In the genomic region with DNA sequence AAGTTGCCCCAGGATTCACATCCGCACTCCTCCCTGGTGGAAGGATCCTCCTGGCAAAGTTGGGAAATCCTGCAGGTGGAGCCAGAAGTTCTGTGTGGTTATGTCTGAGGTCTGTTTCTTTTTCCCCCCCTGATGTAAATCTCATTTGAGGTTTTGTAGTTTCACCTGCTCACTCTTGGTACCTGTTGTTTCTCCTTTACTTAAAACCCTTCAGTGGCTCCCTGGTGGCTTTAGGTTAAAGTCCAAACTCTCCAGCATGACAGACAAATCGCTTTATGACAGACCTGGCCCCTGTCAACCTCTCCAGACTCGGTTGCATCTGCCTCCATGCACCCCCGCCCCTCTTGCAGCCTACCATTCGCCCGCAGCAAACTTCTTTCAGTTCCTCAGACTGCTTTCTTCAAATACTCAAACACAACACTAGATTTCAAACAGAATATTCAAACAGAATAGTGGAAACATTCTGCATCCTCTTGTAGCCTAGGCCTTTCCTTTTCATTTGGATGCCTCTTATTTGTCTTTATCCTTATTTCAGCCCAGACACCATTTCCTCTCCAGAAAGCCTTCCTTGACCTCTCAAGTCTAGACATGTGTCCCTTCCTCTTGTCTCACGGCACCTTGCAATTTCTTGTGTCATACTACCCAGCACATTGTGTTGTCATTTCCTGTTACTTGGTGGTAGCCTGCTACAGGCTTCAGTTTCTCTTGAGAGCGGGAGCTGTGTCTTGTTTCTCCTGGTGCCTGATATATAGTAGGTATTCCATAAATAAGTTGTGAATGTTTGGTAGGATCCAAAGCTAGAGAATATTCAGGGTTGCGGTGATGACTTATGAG, we compare ENCODE assay signal across 11 cellular contexts. TPM values are rescaled to one million over a fixed set of nuclear protein-coding genes. Genes with fewer than 3 reads are reported as not detected.
DNase-seq lines count a peak whose midpoint lies in the region; ATAC-seq and TF ChIP-seq lines count a peak whose summit lies in the region.
"Had no signal": no experiment of that assay in that cellular context is flagged by ENCODE, and none has a peak within 500 bp of the region (broad histone marks: within the 10 kb centered on the region; RNA-seq: fewer than 3 reads in every experiment).

No MANE protein-coding gene starts in this region.

- CTCF ChIA-PET in MCF 10A (lab: Yijun Ruan, JAX), result interaction anchor here (1.5 kb wide), 1 partner anchor 150 kb away, joined by 5 read pairs; no protein-coding TSS in a partner anchor

- TF ChIP-seq POLR2A in breast epithelium (IDR thresholded peaks at IDR 0.05) (no peak), NB4 (IDR thresholded peaks at IDR 0.05; ENCODE audit: extremely low read depth, insufficient read length) (no peak)

- H3K36me3 Mint-ChIP-seq in MCF 10A (ENCODE audit: insufficient read depth, unreplicated experiment), result no peaks in the 10 kb centered on the region
- peaks cover 18 to 25% of the 10 kb centered on the region in 2 donors for H3K36me3 Mint-ChIP-seq in stimulated activated naive B cell treated with anti-CD40 and anti-IgM and Interleukin-4, amounts not matched to agents 10 μg/mL and 1 μg/mL and 100 μg/mL, for 72 hours

- H3K9me3 Mint-ChIP-seq in MCF 10A (ENCODE audit: unreplicated experiment), result no peaks in the 10 kb centered on the region
- no peaks in the 10 kb centered on the region for H3K9me3 Mint-ChIP-seq in stimulated activated naive B cell treated with anti-CD40 and anti-IgM and Interleukin-4, amounts not matched to agents 10 μg/mL and 1 μg/mL and 100 μg/mL, for 72 hours
- H3K9me3 Mint-ChIP-seq: activated CD4-positive, alpha-beta T cell treated with anti-CD3 and anti-CD28 coated beads, Interleukin-2, amount 10 ng/mL, durations not matched to agents 24 days and 14 days had no signal

- H3K27me3 ChIP-seq in breast epithelium, result peaks cover 0 to 14% of the 10 kb centered on the region in 2 donors

- H3K9me3 ChIP-seq in breast epithelium, result no peaks in the 10 kb centered on the region
- H3K9me3 ChIP-seq: A549 had no signal

- H3K4me1 ChIP-seq in breast epithelium, result no peaks in the 10 kb centered on the region

- H3K27ac Mint-ChIP-seq in MCF 10A (ENCODE audit: low read depth, unreplicated experiment), result no peak overlapping the region
- H3K27ac Mint-ChIP-seq in stimulated activated naive B cell treated with anti-CD40 and anti-IgM and Interleukin-4, amounts not matched to agents 10 μg/mL and 1 μg/mL and 100 μg/mL, for 72 hours, result peak overlapping the region; percentile 1
- H3K27ac Mint-ChIP-seq: activated CD4-positive, alpha-beta T cell treated with anti-CD3 and anti-CD28 coated beads, Interleukin-2, amount 10 ng/mL, durations not matched to agents 24 days and 14 days had no signal

- H3K4me1 Mint-ChIP-seq in MCF 10A (ENCODE audit: insufficient read depth, unreplicated experiment), result peaks cover 19% of the 10 kb centered on the region
- H3K4me1 Mint-ChIP-seq in stimulated activated naive B cell treated with anti-CD40 and anti-IgM and Interleukin-4, amounts not matched to agents 10 μg/mL and 1 μg/mL and 100 μg/mL, for 72 hours, result peaks cover 14 to 36% of the 10 kb centered on the region in 2 donors

- POLR2A ChIA-PET in MCF 10A (lab: Yijun Ruan, JAX), result no interaction called here

- no peak overlapping the region for H3K4me3 Mint-ChIP-seq in MCF 10A (ENCODE audit: unreplicated experiment)
- peak overlapping the region; percentile 0 to 56 for H3K4me3 Mint-ChIP-seq in stimulated activated naive B cell treated with anti-CD40 and anti-IgM and Interleukin-4, amounts not matched to agents 10 μg/mL and 1 μg/mL and 100 μg/mL, for 72 hours
- H3K4me3 Mint-ChIP-seq: activated CD4-positive, alpha-beta T cell treated with anti-CD3 and anti-CD28 coated beads, Interleukin-2, amount 10 ng/mL, durations not matched to agents 24 days and 14 days had no signal

- no peak for TF ChIP-seq CTCF in MCF 10A (IDR thresholded peaks at IDR 0.05; ENCODE audit: unreplicated experiment)
- TF ChIP-seq CTCF in breast epithelium (IDR thresholded peaks at IDR 0.05), result no peak
- no peak for TF ChIP-seq CTCF in NB4 (IDR thresholded peaks at IDR 0.05; ENCODE audit: low read depth, low read length)

- no peak overlapping the region for H3K4me3 ChIP-seq in breast epithelium
- H3K4me3 ChIP-seq in NB4 (ENCODE audit: low read depth, low read length), result no peak overlapping the region
- H3K4me3 ChIP-seq: A549 had no signal

- peak; percentile 36 for DNase-seq in MCF 10A (ENCODE audit: unreplicated experiment)
- DNase-seq in breast epithelium (ENCODE audit: low spot score in 2 of 2), result no peak
- DNase-seq in NB4 (ENCODE audit: low read depth), result peak; percentile 80
- DNase-seq in stimulated activated naive B cell treated with anti-CD40 and anti-IgM and Interleukin-4, amounts not matched to agents 10 μg/mL and 1 μg/mL and 100 μg/mL, for 72 hours, result peak; percentile 33
- no peak for DNase-seq in NCI-H526 (lab: John Stamatoyannopoulos, UW)
- DNase-seq in NCI-H510A (lab: John Stamatoyannopoulos, UW), result no peak
- no peak for DNase-seq in NCI-H82 (lab: John Stamatoyannopoulos, UW)
- DNase-seq: activated CD4-positive, alpha-beta T cell treated with anti-CD3 and anti-CD28 coated beads, Interleukin-2, amount 10 ng/mL, durations not matched to agents 24 days and 14 days; central memory CD4-positive, alpha-beta T cell had no signal

- no peak overlapping the region for H3K27ac ChIP-seq in breast epithelium
- H3K27ac ChIP-seq: A549 had no signal

- intact Hi-C loops in MCF 10A (cut with micrococcal nuclease), result no loop called here
- intact Hi-C loops in breast epithelium (cut with DNase I; ENCODE audit: low total_unique reads), result no loop called here

- peaks cover 5% of the 10 kb centered on the region for H3K36me3 ChIP-seq in breast epithelium

- peaks cover 37% of the 10 kb centered on the region for H3K27me3 Mint-ChIP-seq in MCF 10A (ENCODE audit: insufficient read depth, unreplicated experiment)
- peaks cover 0 to 3% of the 10 kb centered on the region in 2 donors for H3K27me3 Mint-ChIP-seq in stimulated activated naive B cell treated with anti-CD40 and anti-IgM and Interleukin-4, amounts not matched to agents 10 μg/mL and 1 μg/mL and 100 μg/mL, for 72 hours

- ATAC-seq in HG02938 (IDR thresholded peaks at IDR 0.05; ENCODE audit: unreplicated experiment), result peak; percentile 85
- ATAC-seq in stimulated activated naive B cell treated with anti-CD40 and anti-IgM and Interleukin-4, amounts not matched to agents 10 μg/mL and 1 μg/mL and 100 μg/mL, for 72 hours (replicated peaks), result peak; percentile 94 to 95
- ATAC-seq: A549 had no signal

- BruUV-seq in MCF 10A (replicated peaks; lab: Mats Ljungman, UMichigan), result no TSS peak

RNA-seq across cellular contexts. Expression of a gene that starts 24.8 kb away (rescaled TPM):
- total RNA-seq in MCF 10A (2022) (27.4 and 32.4 TPM in 2 replicates), breast epithelium (10 to 100 TPM; 71.4 to 80.8 (median 77.4) TPM)

Comparison
In these comparisons a context has a peak if more than half of its experiments do, and no peak if none do; other contexts are left out.
1. DNase-seq: peak in MCF 10A (single experiment), NB4 (single experiment) and stimulated activated naive B cell treated with anti-CD40 and anti-IgM and Interleukin-4, amounts not matched to agents 10 μg/mL and 1 μg/mL and 100 μg/mL, for 72 hours (single experiment); none in breast epithelium (0 of 2), NCI-H526 (0 of 2), NCI-H510A (single experiment) and NCI-H82 (single experiment).